18 cellular contexts compared by ENCODE assay signal in the genomic region with DNA sequence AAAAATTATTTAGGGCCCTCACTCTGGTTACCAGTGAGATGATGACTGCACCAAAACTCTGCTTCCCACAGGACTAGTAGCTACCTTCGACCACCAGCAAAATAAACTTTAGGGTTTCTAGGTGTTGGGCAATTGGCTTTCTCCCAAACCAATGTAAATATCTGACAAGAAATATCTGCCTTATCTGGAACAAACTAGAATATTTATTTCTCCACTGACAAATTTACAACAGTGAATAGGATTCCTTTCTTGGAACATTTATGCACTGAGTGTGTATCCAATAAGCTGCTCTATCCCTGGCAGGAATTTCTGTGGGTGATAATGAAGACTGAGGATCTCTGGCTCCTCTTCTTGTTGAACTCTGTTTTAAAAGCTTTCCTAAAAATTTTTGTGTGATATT.
DNase-seq lines count a peak whose midpoint lies in the region; ATAC-seq and TF ChIP-seq lines count a peak whose summit lies in the region.
"Had no signal": no experiment of that assay in that cellular context is flagged by ENCODE, and none has a peak within 500 bp of the region (broad histone marks: within the 10 kb centered on the region; RNA-seq: fewer than 3 reads in every experiment).

No MANE protein-coding gene starts in this region.

- no peaks in the 10 kb centered on the region for H3K79me2 ChIP-seq in SU-DHL-6 (ENCODE audit: insufficient read depth, low read length)

- H3K9me3 ChIP-seq in SU-DHL-6 (ENCODE audit: insufficient read depth, low read length): no peaks in the 10 kb centered on the region
- no peaks in the 10 kb centered on the region for H3K9me3 ChIP-seq in left lung
- H3K9me3 ChIP-seq: A549, HAP-1 had no signal

- H2AFZ ChIP-seq in SU-DHL-6 (ENCODE audit: low read depth, low read length, severe bottlenecking): peak overlapping the region; percentile 72

- intact Hi-C loops in left lung (cut with DNase I): no loop called here

- POLR2A ChIA-PET in HEK293T (lab: Yijun Ruan, JAX): no interaction called here

- no peaks in the 10 kb centered on the region for H3F3A ChIP-seq in SU-DHL-6 (ENCODE audit: insufficient read depth)

- H3K4me3 Mint-ChIP-seq in activated naive CD8-positive, alpha-beta T cell treated with anti-CD3 and anti-CD28 coated beads, Interleukin-2, amount 50 U/mL, for 24 hours: no peak overlapping the region
- H3K4me3 Mint-ChIP-seq: CD4-positive, alpha-beta memory T cell had no signal

- no peak for TF ChIP-seq CTCF in SU-DHL-6 (IDR thresholded peaks at IDR 0.05; ENCODE audit: insufficient read depth, low read length, poor library complexity, severe bottlenecking)
- TF ChIP-seq CTCF in left lung (IDR thresholded peaks at IDR 0.05): no peak

- H3K27ac ChIP-seq in SU-DHL-6 (ENCODE audit: low read depth, low read length) (no peak overlapping the region), left lung (no peak overlapping the region)
- H3K27ac ChIP-seq: A549 had no signal

- ATAC-seq in left lung: peak; percentile 15
- no peak for ATAC-seq in activated naive CD8-positive, alpha-beta T cell treated with anti-CD3 and anti-CD28 coated beads, Interleukin-2, amount 50 U/mL, for 24 hours
- ATAC-seq in GM21737 (IDR thresholded peaks at IDR 0.05; ENCODE audit: unreplicated experiment): no peak
- ATAC-seq: A549 had no signal

- no peak overlapping the region for H3K9ac ChIP-seq in SU-DHL-6 (ENCODE audit: low read length)

- H3K27me3 ChIP-seq in SU-DHL-6 (ENCODE audit: low read length) (no peaks in the 10 kb centered on the region), left lung (no peaks in the 10 kb centered on the region)

- no peaks in the 10 kb centered on the region; the same call in 1 of the 2 replicates for H3K9me2 ChIP-seq in SU-DHL-6 (replicated peaks; ENCODE audit: insufficient read depth, low read length)

- no peaks in the 10 kb centered on the region for H3K27me3 Mint-ChIP-seq in activated naive CD8-positive, alpha-beta T cell treated with anti-CD3 and anti-CD28 coated beads, Interleukin-2, amount 50 U/mL, for 24 hours
- H3K27me3 Mint-ChIP-seq: CD4-positive, alpha-beta memory T cell had no signal

- H3K4me1 ChIP-seq in left lung: no peaks in the 10 kb centered on the region
- H3K4me1 ChIP-seq: A549, HAP-1 had no signal

- H3K4me3 ChIP-seq in SU-DHL-6 (ENCODE audit: insufficient read depth, low read length, poor library complexity, severe bottlenecking) (no peak overlapping the region), left lung (no peak overlapping the region)
- H3K4me3 ChIP-seq: A549, HAP-1 had no signal

- H3K4me2 ChIP-seq in SU-DHL-6 (ENCODE audit: low read depth, low read length, poor library complexity, severe bottlenecking): no peak overlapping the region
- H3K4me2 ChIP-seq: A549 had no signal

- no peaks in the 10 kb centered on the region for H3K36me3 ChIP-seq in SU-DHL-6 (ENCODE audit: low read length)
- H3K36me3 ChIP-seq in left lung: no peaks in the 10 kb centered on the region
- H3K36me3 ChIP-seq: HAP-1 had no signal

- H3K27ac Mint-ChIP-seq in activated naive CD8-positive, alpha-beta T cell treated with anti-CD3 and anti-CD28 coated beads, Interleukin-2, amount 50 U/mL, for 24 hours: no peak overlapping the region
- H3K27ac Mint-ChIP-seq: CD4-positive, alpha-beta memory T cell had no signal

- no peaks in the 10 kb centered on the region for H3K4me1 Mint-ChIP-seq in activated naive CD8-positive, alpha-beta T cell treated with anti-CD3 and anti-CD28 coated beads, Interleukin-2, amount 50 U/mL, for 24 hours
- H3K4me1 Mint-ChIP-seq: CD4-positive, alpha-beta memory T cell had no signal

- H4K20me1 ChIP-seq in SU-DHL-6 (ENCODE audit: low read depth, low read length): no peaks in the 10 kb centered on the region

- CTCF ChIA-PET in HEK293T (lab: Yijun Ruan, JAX): interaction anchor here (0.7 to 1.0 kb wide), 2 partner anchors 22 to 53 kb away, joined by 3 read pairs; no protein-coding TSS in a partner anchor

- H3K9me3 Mint-ChIP-seq in activated naive CD8-positive, alpha-beta T cell treated with anti-CD3 and anti-CD28 coated beads, Interleukin-2, amount 50 U/mL, for 24 hours: no peaks in the 10 kb centered on the region

- no peaks in the 10 kb centered on the region for H3K36me3 Mint-ChIP-seq in activated naive CD8-positive, alpha-beta T cell treated with anti-CD3 and anti-CD28 coated beads, Interleukin-2, amount 50 U/mL, for 24 hours (ENCODE audit: low read depth)
- H3K36me3 Mint-ChIP-seq: CD4-positive, alpha-beta memory T cell had no signal

- DNase-seq in EH (ENCODE audit: low read depth) (peak; percentile 9), left lung (no peak), HEK293T (ENCODE audit: extremely low spot score) (no peak), RPMI8226 (no peak)
- DNase-seq in activated naive CD8-positive, alpha-beta T cell treated with anti-CD3 and anti-CD28 coated beads, Interleukin-2, amount 50 U/mL, for 24 hours: no peak
- DNase-seq: 8988T; ACHN; C1 segment of cervical spinal cord; Calu3; CD4-positive, alpha-beta memory T cell; COR-L47; DMS53; DMS79 treated with DMSO at 0.1 percent for 48 hours; GOT3 had no signal

TF ChIP-seq in HEK293T, 16 proteins besides CTCF, POLR2A, EP300 and RAD21:
- TF ChIP-seq, protein P1, sequence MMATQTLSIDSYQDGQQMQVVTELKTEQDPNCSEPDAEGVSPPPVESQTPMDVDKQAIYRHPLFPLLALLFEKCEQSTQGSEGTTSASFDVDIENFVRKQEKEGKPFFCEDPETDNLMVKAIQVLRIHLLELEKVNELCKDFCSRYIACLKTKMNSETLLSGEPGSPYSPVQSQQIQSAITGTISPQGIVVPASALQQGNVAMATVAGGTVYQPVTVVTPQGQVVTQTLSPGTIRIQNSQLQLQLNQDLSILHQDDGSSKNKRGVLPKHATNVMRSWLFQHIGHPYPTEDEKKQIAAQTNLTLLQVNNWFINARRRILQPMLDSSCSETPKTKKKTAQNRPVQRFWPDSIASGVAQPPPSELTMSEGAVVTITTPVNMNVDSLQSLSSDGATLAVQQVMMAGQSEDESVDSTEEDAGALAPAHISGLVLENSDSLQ (IDR thresholded peaks at IDR 0.05): no peak
- TF ChIP-seq CTBP1 (IDR thresholded peaks at IDR 0.05; ENCODE audit: borderline replicate concordance) (no peak), L3MBTL2 (conservative IDR thresholded peaks at IDR 0.05) (no peak), ARNT (IDR thresholded peaks at IDR 0.05) (no peak)
